In the genomic region with DNA sequence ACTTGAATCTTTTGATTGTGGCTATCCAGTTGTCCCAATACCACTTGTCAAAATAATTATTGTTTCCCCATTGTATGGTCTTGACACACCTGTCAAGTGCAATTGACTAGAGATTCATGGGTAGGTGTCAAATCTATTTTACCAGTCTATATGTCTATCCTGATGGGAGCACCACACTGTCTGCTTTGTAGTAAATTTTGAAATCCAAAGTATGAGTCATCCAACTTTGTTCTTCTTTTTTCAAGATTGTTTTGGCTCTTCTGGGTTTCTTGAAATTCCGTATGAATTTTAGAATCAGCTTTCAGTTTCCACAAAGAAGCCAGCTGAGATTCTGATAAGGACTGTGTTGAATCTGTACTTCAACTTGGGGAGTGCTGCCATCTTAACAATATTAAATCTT, we compare ENCODE assay signal across 14 cellular contexts.
DNase-seq lines count a peak whose midpoint lies in the region; ATAC-seq and TF ChIP-seq lines count a peak whose summit lies in the region.
"Had no signal": no experiment of that assay in that cellular context is flagged by ENCODE, and none has a peak within 500 bp of the region (broad histone marks: within the 10 kb centered on the region; RNA-seq: fewer than 3 reads in every experiment).

No MANE protein-coding gene starts in this region.

- no peaks in the 10 kb centered on the region for H3K9me3 Mint-ChIP-seq in stimulated activated naive CD8-positive, alpha-beta T cell treated with anti-CD3 and anti-CD28 coated beads, Interleukin-15, amount 100 ng/mL, for 72 hours
- H3K9me3 Mint-ChIP-seq: activated B cell treated with CpG ODN at 0.5 μM for 24 hours; activated T-cell treated with anti-CD3 and anti-CD28 coated beads, Interleukin-2, amount 50 U/mL, for 24 hours; CD8-positive, alpha-beta memory T cell; stimulated activated memory B cell treated with anti-CD40 and anti-IgM and Interleukin-4, amounts not matched to agents 10 μg/mL and 1 μg/mL and 100 μg/mL, for 72 hours had no signal

- TF ChIP-seq POLR2A in erythroblast (IDR thresholded peaks at IDR 0.05; ENCODE audit: low read length): no peak

- no peaks in the 10 kb centered on the region for H3K27me3 Mint-ChIP-seq in stimulated activated naive CD8-positive, alpha-beta T cell treated with anti-CD3 and anti-CD28 coated beads, Interleukin-15, amount 100 ng/mL, for 72 hours
- H3K27me3 Mint-ChIP-seq: activated B cell treated with CpG ODN at 0.5 μM for 24 hours; activated T-cell treated with anti-CD3 and anti-CD28 coated beads, Interleukin-2, amount 50 U/mL, for 24 hours; CD8-positive, alpha-beta memory T cell; stimulated activated memory B cell treated with anti-CD40 and anti-IgM and Interleukin-4, amounts not matched to agents 10 μg/mL and 1 μg/mL and 100 μg/mL, for 72 hours had no signal

- H3K4me3 Mint-ChIP-seq in stimulated activated naive CD8-positive, alpha-beta T cell treated with anti-CD3 and anti-CD28 coated beads, Interleukin-15, amount 100 ng/mL, for 72 hours: no peak overlapping the region
- H3K4me3 Mint-ChIP-seq: activated B cell treated with CpG ODN at 0.5 μM for 24 hours; activated T-cell treated with anti-CD3 and anti-CD28 coated beads, Interleukin-2, amount 50 U/mL, for 24 hours; CD8-positive, alpha-beta memory T cell; stimulated activated memory B cell treated with anti-CD40 and anti-IgM and Interleukin-4, amounts not matched to agents 10 μg/mL and 1 μg/mL and 100 μg/mL, for 72 hours had no signal

- no peak for ATAC-seq in stimulated activated naive CD8-positive, alpha-beta T cell treated with anti-CD3 and anti-CD28 coated beads, Interleukin-15, amount 100 ng/mL, for 72 hours
- ATAC-seq: stimulated activated memory B cell treated with anti-CD40 and anti-IgM and Interleukin-4, amounts not matched to agents 10 μg/mL and 1 μg/mL and 100 μg/mL, for 72 hours had no signal

- DNase-seq in AG08396 (ENCODE audit: low spot score) (peak; percentile 8), Kasumi-1 (lab: John Stamatoyannopoulos, UW) (peak; percentile 67 to 71), amniotic epithelial cell (ENCODE audit: low read depth) (peak; percentile 74), hepatic stellate cell (ENCODE audit: low spot score) (peak; percentile 8), GOT3 (lab: John Stamatoyannopoulos, UW) (no peak), erythroblast (lab: John Stamatoyannopoulos, UW) (no peak), retina (no peak)
- no peak for DNase-seq in stimulated activated naive CD8-positive, alpha-beta T cell treated with anti-CD3 and anti-CD28 coated beads, Interleukin-15, amount 100 ng/mL, for 72 hours
- DNase-seq: activated B cell treated with CpG ODN at 0.5 μM for 24 hours; activated T-cell treated with anti-CD3 and anti-CD28 coated beads, Interleukin-2, amount 50 U/mL, for 24 hours; CD8-positive, alpha-beta memory T cell; central memory CD4-positive, alpha-beta T cell; hippocampal formation had no signal

- no peak overlapping the region for H3K27ac Mint-ChIP-seq in stimulated activated naive CD8-positive, alpha-beta T cell treated with anti-CD3 and anti-CD28 coated beads, Interleukin-15, amount 100 ng/mL, for 72 hours
- H3K27ac Mint-ChIP-seq: activated B cell treated with CpG ODN at 0.5 μM for 24 hours; activated T-cell treated with anti-CD3 and anti-CD28 coated beads, Interleukin-2, amount 50 U/mL, for 24 hours; stimulated activated memory B cell treated with anti-CD40 and anti-IgM and Interleukin-4, amounts not matched to agents 10 μg/mL and 1 μg/mL and 100 μg/mL, for 72 hours had no signal

- H3K4me1 Mint-ChIP-seq in stimulated activated naive CD8-positive, alpha-beta T cell treated with anti-CD3 and anti-CD28 coated beads, Interleukin-15, amount 100 ng/mL, for 72 hours: no peaks in the 10 kb centered on the region

Comparison
In these comparisons a context has a peak if more than half of its experiments do, and no peak if none do; other contexts are left out.
1. DNase-seq: peak in AG08396 (single experiment), Kasumi-1 (2 of 2), amniotic epithelial cell (single experiment) and hepatic stellate cell (single experiment); none in GOT3 (single experiment), erythroblast (0 of 2), stimulated activated naive CD8-positive, alpha-beta T cell treated with anti-CD3 and anti-CD28 coated beads, Interleukin-15, amount 100 ng/mL, for 72 hours (0 of 2) and retina (single experiment).